In the genomic region with DNA sequence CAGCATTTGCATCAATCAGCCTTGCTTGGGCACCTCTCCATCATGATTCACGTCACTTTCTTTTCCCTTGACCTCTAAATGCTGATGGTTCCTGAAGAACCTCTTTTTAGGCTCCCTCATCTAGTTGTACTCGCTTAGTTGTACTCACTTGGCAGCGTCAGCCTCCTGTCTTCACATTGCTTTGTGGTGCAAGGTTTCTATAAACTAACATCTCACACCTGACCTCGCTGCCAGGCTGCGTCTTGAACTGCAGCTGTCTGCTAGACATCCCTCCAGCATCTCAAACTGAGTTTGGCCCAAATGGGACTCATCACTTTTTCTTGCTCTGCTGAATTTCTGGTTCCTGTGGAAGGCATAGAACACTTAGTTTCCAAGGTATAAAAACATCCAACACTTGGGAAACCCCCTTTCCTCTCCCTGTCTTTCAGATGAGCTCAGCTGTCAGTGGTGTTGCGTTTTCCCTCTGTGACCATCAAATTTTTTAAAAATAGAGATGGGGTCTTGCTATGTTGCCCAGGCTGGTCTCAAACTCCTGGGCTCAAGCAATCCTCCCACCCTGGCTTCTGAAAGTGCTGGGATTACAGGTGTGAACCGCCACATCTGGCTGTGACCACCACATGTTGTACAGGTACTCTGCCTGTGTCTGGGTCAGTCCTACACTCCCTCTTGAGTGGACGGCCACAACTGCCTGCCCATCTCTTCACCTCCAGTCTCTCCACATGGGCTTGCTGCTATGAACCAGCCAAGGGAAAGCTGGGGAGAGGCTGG, we compare ENCODE assay signal across 29 cellular contexts.
"Had no signal": no experiment of that assay in that cellular context is flagged by ENCODE, and none has a peak within 500 bp of the region (broad histone marks: within the 10 kb centered on the region; RNA-seq: fewer than 3 reads in every experiment).

No MANE protein-coding gene starts in this region.

- H3K4me1 ChIP-seq: Peyer's patch, SJSA1 had no signal

- H3K9me3 Mint-ChIP-seq: T-helper 1 cell treated with Interleukin-12 subunit alpha and Interleukin-12 subunit beta and Interleukin-4 antibody, amounts not matched to agents 30 μg/mL and 1 μg/mL, for 36 hours had no signal

- H3K4me2 ChIP-seq: SK-N-SH had no signal

- H3K4me3 Mint-ChIP-seq: T-helper 1 cell treated with Interleukin-12 subunit alpha and Interleukin-12 subunit beta and Interleukin-4 antibody, amounts not matched to agents 30 μg/mL and 1 μg/mL, for 36 hours had no signal

- DNase-seq: MM.1S, MV-4-11, NCI-H1092, NCI-H1105, NCI-H1417 treated with DMSO at 0.1 percent for 48 hours, NCI-H1436 treated with DMSO at 0.1 percent for 48 hours, NCI-H1694 treated with DMSO at 0.1 percent for 48 hours, NCI-H187 treated with DMSO at 0.1 percent for 48 hours, NCI-H2029 treated with DMSO at 0.1 percent for 48 hours, NCI-H2081 treated with DMSO at 0.1 percent for 48 hours, NCI-H2107, NCI-H2171, NCI-H226, NCI-H446 treated with DMSO at 0.1 percent for 48 hours, NCI-H510A, NCI-H524, NCI-H526, NCI-H69, NCI-H748 treated with DMSO at 0.1 percent for 48 hours, NCI-H82, Peyer's patch, Right ventricle myocardium superior, RPMI8226, SHP77 treated with DMSO at 0.1 percent for 48 hours, SK-N-SH, SW 1271, T-helper 1 cell had no signal

- H3K4me3 ChIP-seq: Peyer's patch, SJSA1 had no signal

- H3K36me3 ChIP-seq: Peyer's patch, SJSA1 had no signal

- H3K27me3 ChIP-seq: Peyer's patch had no signal

- H3K27ac ChIP-seq: Peyer's patch, SJSA1 had no signal

- H3K27ac Mint-ChIP-seq: T-helper 1 cell treated with Interleukin-12 subunit alpha and Interleukin-12 subunit beta and Interleukin-4 antibody, amounts not matched to agents 30 μg/mL and 1 μg/mL, for 36 hours had no signal

- H3K9ac ChIP-seq: SK-N-SH had no signal

- H3K9me2 ChIP-seq: SK-N-SH had no signal

- H3K9me3 ChIP-seq: Peyer's patch, SJSA1, SK-N-SH had no signal
